ENCODE assay signal across 26 cellular contexts in the genomic region with DNA sequence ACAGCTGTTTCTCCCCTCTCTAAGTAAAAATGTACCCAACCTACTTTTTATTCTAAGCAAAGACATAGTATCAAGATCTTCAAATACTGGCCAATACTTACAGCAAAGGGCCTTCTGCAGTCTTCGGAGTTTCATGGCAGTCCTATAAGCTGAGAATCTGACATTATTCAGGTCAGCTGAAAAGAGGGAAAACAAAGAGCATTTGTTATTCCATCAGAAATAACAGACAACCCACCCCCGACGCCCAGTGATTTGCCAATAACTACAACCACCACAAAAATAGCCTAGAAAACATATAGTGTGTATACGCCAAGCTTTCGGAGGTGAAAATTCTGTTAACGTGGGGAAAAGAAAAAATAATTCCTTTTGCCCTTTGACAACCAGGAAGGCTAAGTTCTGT.
"Had no signal": no experiment of that assay in that cellular context is flagged by ENCODE, and none has a peak within 500 bp of the region (broad histone marks: within the 10 kb centered on the region; RNA-seq: fewer than 3 reads in every experiment).

No MANE protein-coding gene starts in this region.

- H3K4me3 Mint-ChIP-seq: dendritic cell treated with granulocyte-macrophage colony-stimulating factor and Interleukin-4, amounts not matched to agents 40 ng/mL and 50 ng/mL, for 4 days; endodermal cell; mesothelial cell of epicardium; naive thymus-derived CD4-positive, alpha-beta T cell; nephron; neural progenitor cell; stimulated activated memory B cell treated with anti-CD40 and anti-IgM and Interleukin-4, amounts not matched to agents 10 μg/mL and 1 μg/mL and 100 μg/mL, for 72 hours had no signal

- H3K4me3 ChIP-seq: colonic mucosa, esophagus muscularis mucosa, lung, neural progenitor cell, prostate gland, sigmoid colon, spleen, thoracic aorta, tibial nerve, upper lobe of left lung had no signal

- DNase-seq: colonic mucosa; effector CD8-positive, alpha-beta T cell; endodermal cell; kidney; mesenchymal stem cell; naive thymus-derived CD4-positive, alpha-beta T cell; right cardiac atrium; sigmoid colon; spleen; stimulated activated CD4-positive, alpha-beta T cell treated with anti-CD3 and anti-CD28 coated beads, Interleukin-4, amount 100 ng/mL, for 4 hours; stimulated activated naive CD8-positive, alpha-beta T cell treated with anti-CD3 and anti-CD28 coated beads, Interleukin-15, Interleukin-2, amounts not matched to agents 100 U/mL and 50 U/mL, for 24 hours; substantia nigra; upper lobe of left lung had no signal

- ATAC-seq: left lobe of liver; naive thymus-derived CD4-positive, alpha-beta T cell; right cardiac atrium; stimulated activated memory B cell treated with anti-CD40 and anti-IgM and Interleukin-4, amounts not matched to agents 10 μg/mL and 1 μg/mL and 100 μg/mL, for 72 hours; stimulated activated naive CD8-positive, alpha-beta T cell treated with anti-CD3 and anti-CD28 coated beads, Interleukin-15, Interleukin-2, amounts not matched to agents 100 U/mL and 50 U/mL, for 24 hours had no signal

- H3K9me3 Mint-ChIP-seq: dendritic cell treated with granulocyte-macrophage colony-stimulating factor and Interleukin-4, amounts not matched to agents 40 ng/mL and 50 ng/mL, for 4 days; neural progenitor cell; stimulated activated memory B cell treated with anti-CD40 and anti-IgM and Interleukin-4, amounts not matched to agents 10 μg/mL and 1 μg/mL and 100 μg/mL, for 72 hours had no signal

- H3K36me3 ChIP-seq: colonic mucosa, esophagus muscularis mucosa, neural progenitor cell, prostate gland, sigmoid colon, spleen, thoracic aorta, tibial nerve, upper lobe of left lung had no signal

- H3K27ac ChIP-seq: colonic mucosa, esophagus muscularis mucosa, neural progenitor cell, prostate gland, sigmoid colon, spleen, thoracic aorta, tibial nerve, upper lobe of left lung had no signal

- H3K9ac ChIP-seq: neural progenitor cell had no signal

- H2AFZ ChIP-seq: neural progenitor cell had no signal

- H3K4me2 ChIP-seq: neural progenitor cell had no signal

- H3K27me3 ChIP-seq: colonic mucosa, esophagus muscularis mucosa, neural progenitor cell, sigmoid colon, spleen, tibial nerve, upper lobe of left lung had no signal

- H3K27ac Mint-ChIP-seq: dendritic cell treated with granulocyte-macrophage colony-stimulating factor and Interleukin-4, amounts not matched to agents 40 ng/mL and 50 ng/mL, for 4 days; endodermal cell; mesothelial cell of epicardium; naive thymus-derived CD4-positive, alpha-beta T cell; nephron; neural progenitor cell; stimulated activated memory B cell treated with anti-CD40 and anti-IgM and Interleukin-4, amounts not matched to agents 10 μg/mL and 1 μg/mL and 100 μg/mL, for 72 hours had no signal

- H3K27me3 Mint-ChIP-seq: dendritic cell treated with granulocyte-macrophage colony-stimulating factor and Interleukin-4, amounts not matched to agents 40 ng/mL and 50 ng/mL, for 4 days; stimulated activated memory B cell treated with anti-CD40 and anti-IgM and Interleukin-4, amounts not matched to agents 10 μg/mL and 1 μg/mL and 100 μg/mL, for 72 hours had no signal

- FAIRE-seq: frontal cortex, kidney, urothelium cell line had no signal

- H3K4me1 Mint-ChIP-seq: endodermal cell; mesothelial cell of epicardium; naive thymus-derived CD4-positive, alpha-beta T cell; nephron; neural progenitor cell had no signal

- H3K9me3 ChIP-seq: colonic mucosa, esophagus muscularis mucosa, prostate gland, sigmoid colon, spleen, thoracic aorta, tibial nerve, upper lobe of left lung had no signal

- H3K36me3 Mint-ChIP-seq: naive thymus-derived CD4-positive, alpha-beta T cell had no signal

- H3K4me1 ChIP-seq: colonic mucosa, neural progenitor cell, prostate gland, spleen, upper lobe of left lung had no signal
